ENCODE assay signal across 6 cellular contexts in the genomic region with DNA sequence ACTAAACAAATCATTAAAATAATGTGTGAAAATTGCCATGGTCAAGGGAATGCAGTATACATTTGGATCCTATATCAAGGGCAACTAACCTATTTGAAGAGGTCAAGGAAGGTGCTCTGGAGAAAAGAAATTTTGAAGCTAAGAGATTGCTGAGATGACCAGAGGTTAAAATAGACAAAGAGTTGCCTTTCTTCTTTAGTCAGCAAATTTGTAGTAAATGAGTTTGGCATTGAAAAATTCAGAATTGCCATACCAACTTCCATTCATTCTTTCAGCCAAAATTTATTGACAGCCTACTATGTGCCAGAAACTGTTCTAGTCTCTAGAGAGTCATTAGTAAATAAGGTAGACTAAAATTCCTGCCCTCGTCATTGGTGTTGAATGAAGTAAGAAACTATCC.
"Had no signal": no experiment of that assay in that cellular context is flagged by ENCODE, and none has a peak within 500 bp of the region (broad histone marks: within the 10 kb centered on the region; RNA-seq: fewer than 3 reads in every experiment).

No MANE protein-coding gene starts in this region.

- H3K4me2 ChIP-seq: GM23338 had no signal

- ATAC-seq: GM23338 had no signal

- DNase-seq: H7, Kasumi-1, KG1 had no signal

- H2AFZ ChIP-seq: GM23338 had no signal

- H3K27ac ChIP-seq: HL-60 had no signal

- H3K36me3 ChIP-seq: HAP-1 had no signal

- H3K4me3 ChIP-seq: GM23338, HAP-1 had no signal

- H3K4me1 ChIP-seq: HAP-1 had no signal
